Comparison of ENCODE assay signal across 8 cellular contexts in genomic region chr16:68529931-68530667, GRCh38. TPM values are rescaled to one million over a fixed set of nuclear protein-coding genes. Genes with fewer than 3 reads are reported as not detected.
DNase-seq lines count a peak whose midpoint lies in the region; ATAC-seq and TF ChIP-seq lines count a peak whose summit lies in the region.

No MANE protein-coding gene starts in this region.

- H3K27ac ChIP-seq in 22Rv1 (peak overlapping the region; percentile 61), liver (ENCODE audit: low read depth in 1 of 2, low read length in 2 of 2) (no peak overlapping the region)

- no peak for TF ChIP-seq RAD21 in liver (IDR thresholded peaks at IDR 0.05)

- H3K4me1 ChIP-seq in liver (ENCODE audit: control insufficient read depth in 4 of 4, insufficient read depth in 4 of 4, low read length in 3 of 4) = peaks cover 2 to 25% (median 16%) of the 10 kb centered on the region in 4 donors

- H3K4me3 ChIP-seq in liver (ENCODE audit: low read depth in 1 of 3, low read length in 3 of 3) = peak overlapping the region; percentile 59 to 78 (median 69)

- H3K27me3 ChIP-seq in liver (ENCODE audit: control insufficient read depth in 4 of 4, insufficient read depth in 4 of 4, low read length in 3 of 4) = no peaks in the 10 kb centered on the region

- no peaks in the 10 kb centered on the region for H3K9me3 ChIP-seq in liver (ENCODE audit: control insufficient read depth in 4 of 4, low read length in 3 of 4)

- H3K9ac ChIP-seq in liver (ENCODE audit: low read depth in 1 of 2, low read length in 2 of 2) = peak overlapping the region in 1 of 2 donors; percentile 1

- DNase-seq in NCI-H460 (ENCODE audit: extremely low read depth, low read depth) (peak; percentile 90), dedifferentiated amniotic fluid mesenchymal stem cell (ENCODE audit: extremely low spot score) (peak; percentile 80)
- peak; percentile 90 for DNase-seq in activated CD4-positive, alpha-beta T cell treated with anti-CD3 and anti-CD28 coated beads, Interleukin-2, amount 50 U/mL, for 1 hour
- DNase-seq in stimulated activated CD4-positive, alpha-beta T cell treated with anti-CD3 and anti-CD28 coated beads, Interleukin-2, amount 100 ng/mL, for 48 hours = peak; percentile 83 to 86

- peak; percentile 34 for TF ChIP-seq POLR2A in GM18526 (IDR thresholded peaks at IDR 0.05; ENCODE audit: extremely low read depth, insufficient read length)

- whole genome bisulfite sequencing in liver = 1% methylated on average over 56 of the region's 56 CpGs

- TF ChIP-seq CTCF in 22Rv1 (IDR thresholded peaks at IDR 0.05) (no peak), liver (IDR thresholded peaks at IDR 0.05; ENCODE audit: low read depth, low read length, missing input control) (no peak)

- peaks cover 0 to 2% (median 0%) of the 10 kb centered on the region in 4 donors for H3K36me3 ChIP-seq in liver (ENCODE audit: control insufficient read depth in 4 of 4, insufficient read depth in 3 of 4, low read depth in 1 of 4, low read length in 3 of 4)

- peak; percentile 87 for ATAC-seq in HG03175 (IDR thresholded peaks at IDR 0.05; ENCODE audit: unreplicated experiment)

TF ChIP-seq in liver, 16 proteins besides CTCF, POLR2A, EP300 and RAD21:
- TF ChIP-seq MAX (IDR thresholded peaks at IDR 0.05) (peak; percentile 31), EGR1 (IDR thresholded peaks at IDR 0.05; ENCODE audit: low read depth in 2 of 2) (peak; percentile 96 to 98), REST (IDR thresholded peaks at IDR 0.05) (no peak), FOXA2 (IDR thresholded peaks at IDR 0.05) (no peak), YY1 (IDR thresholded peaks at IDR 0.05) (peak; percentile 95), ATF3 (IDR thresholded peaks at IDR 0.05) (no peak), SP1 (IDR thresholded peaks at IDR 0.05) (peak; percentile 62)
TF ChIP-seq in liver: peak in this region for 4.

RNA-seq across cellular contexts. Expression of gene ZFP90, which starts 9.0 kb away (rescaled TPM):
- total RNA-seq in NCI-H460 (2014; rRNA removed; shearing (Covaris generic)) = 27.6 and 28.6 TPM in 2 replicates
- polyA plus RNA-seq in NCI-H460 (2014; cell fraction: nucleus; rRNA removed) = 20.0 and 21.1 TPM in 2 replicates
- total RNA-seq in liver = 10 to 100 TPM in 1 of 2 donors, 1 to 10 TPM in 1; 7.3 to 18.9 TPM
- 1 to 10 TPM; 2.1 to 3.8 TPM for polyA plus RNA-seq in liver
